In the genomic region with DNA sequence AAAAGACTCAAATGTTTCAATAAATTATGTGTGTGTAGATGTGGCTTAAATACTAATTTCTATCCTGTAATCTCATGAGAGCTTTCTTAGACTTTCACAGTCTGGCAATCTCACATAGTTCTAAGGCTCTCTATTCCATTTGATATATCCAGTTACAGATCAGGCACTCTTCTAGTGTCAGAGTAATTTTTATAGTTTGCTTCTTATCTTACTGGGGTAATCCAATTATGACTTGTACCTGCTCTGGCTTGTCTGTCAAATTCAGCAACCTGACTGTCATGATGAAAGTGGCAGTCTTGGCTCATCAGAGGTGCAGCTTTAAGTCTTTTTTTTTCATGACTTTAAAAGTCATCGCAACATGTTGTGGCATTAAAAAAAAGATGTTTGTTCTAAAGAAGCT, we compare ENCODE assay signal across 24 cellular contexts.
DNase-seq lines count a peak whose midpoint lies in the region; ATAC-seq, FAIRE-seq and TF ChIP-seq lines count a peak whose summit lies in the region.
"Had no signal": no experiment of that assay in that cellular context is flagged by ENCODE, and none has a peak within 500 bp of the region (broad histone marks: within the 10 kb centered on the region; RNA-seq: fewer than 3 reads in every experiment).

No MANE protein-coding gene starts in this region.

- TF ChIP-seq CTCF in HEK293 (tag by site-specific recombination; IDR thresholded peaks at IDR 0.05) (no peak), bronchial epithelial cell (IDR thresholded peaks at IDR 0.05; ENCODE audit: insufficient read depth, low read length, severe bottlenecking) (no peak)

- no peak for FAIRE-seq in bronchial epithelial cell (lab: Jason Lieb, UNC)
- FAIRE-seq: A204.1, GM12878, GM19239, H1 had no signal

- no peak overlapping the region for H3K27ac ChIP-seq in HEK293 (ENCODE audit: extremely low read depth, low read depth, low read length)
- H3K27ac ChIP-seq: 22Rv1, BLaER1, C4-2B, GM23248 had no signal

- no peak overlapping the region for H3K4me3 ChIP-seq in HEK293 (ENCODE audit: low read depth, low read length)
- no peak overlapping the region for H3K4me3 ChIP-seq in bronchial epithelial cell (ENCODE audit: low read depth, low read length)
- H3K4me3 ChIP-seq: BLaER1, GM12878, GM23248 had no signal

- H3K36me3 ChIP-seq in HEK293 (ENCODE audit: control insufficient read depth in 2 of 2, insufficient read depth in 1 of 2, low read length in 2 of 2) (no peaks in the 10 kb centered on the region), bronchial epithelial cell (ENCODE audit: control insufficient read depth, insufficient read depth, low read length) (no peaks in the 10 kb centered on the region)
- H3K36me3 ChIP-seq: BLaER1 had no signal

- no peak for ATAC-seq in HG03520 (IDR thresholded peaks at IDR 0.05; ENCODE audit: unreplicated experiment)
- ATAC-seq: CD8-positive, alpha-beta T cell; GM12878 had no signal

- DNase-seq in NCI-H2171 treated with DMSO at 0.1 percent for 48 hours (lab: John Stamatoyannopoulos, UW) (peak; percentile 60), NCI-H2171 (lab: John Stamatoyannopoulos, UW) (no peak), NCI-H524 (lab: John Stamatoyannopoulos, UW) (peak; percentile 2 to 65), bronchial epithelial cell (ENCODE audit: low read depth) (peak; percentile 30), T-helper 1 cell (no peak), DMS153 (lab: John Stamatoyannopoulos, UW) (no peak)
- DNase-seq: Caco-2; CD4-positive, CD25-positive, alpha-beta regulatory T cell; CD8-positive, alpha-beta T cell; DMS79; EL; GDM1; GM23248; H7; HCEC 1CT had no signal

- CTCF ChIA-PET in HEK293 (lab: Yijun Ruan, JAX): no interaction called here

- no peaks in the 10 kb centered on the region for H3K27me3 ChIP-seq in bronchial epithelial cell (ENCODE audit: control insufficient read depth, insufficient read depth, low read length)
- H3K27me3 ChIP-seq: BLaER1 had no signal

- POLR2A ChIA-PET in HEK293 (lab: Yijun Ruan, JAX): no interaction called here

- no peaks in the 10 kb centered on the region for H3K4me1 ChIP-seq in HEK293 (ENCODE audit: control insufficient read depth, insufficient read depth, low read length)
- H3K4me1 ChIP-seq: BLaER1, Caco-2 had no signal

- H3K9me3 ChIP-seq in HEK293 (ENCODE audit: control insufficient read depth, insufficient read depth, low read depth, low read length): no peaks in the 10 kb centered on the region
- H3K9me3 ChIP-seq: Caco-2 had no signal

TF ChIP-seq in HEK293, 187 proteins besides CTCF, POLR2A, EP300 and RAD21:
- TF ChIP-seq ZNF549 (tag by site-specific recombination; IDR thresholded peaks at IDR 0.05): 0 out of 2 replicates have a peak, but pooled peaks have one; percentile 9
- TF ChIP-seq, protein P1, sequence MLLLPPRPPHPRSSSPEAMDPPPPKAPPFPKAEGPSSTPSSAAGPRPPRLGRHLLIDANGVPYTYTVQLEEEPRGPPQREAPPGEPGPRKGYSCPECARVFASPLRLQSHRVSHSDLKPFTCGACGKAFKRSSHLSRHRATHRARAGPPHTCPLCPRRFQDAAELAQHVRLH (tag by site-specific recombination; IDR thresholded peaks at IDR 0.05): 0 out of 2 replicates have a peak, but pooled peaks have one; percentile 25
- TF ChIP-seq ZNF768 (tag by site-specific recombination; IDR thresholded peaks at IDR 0.05): no peak
- TF ChIP-seq, protein P2, sequence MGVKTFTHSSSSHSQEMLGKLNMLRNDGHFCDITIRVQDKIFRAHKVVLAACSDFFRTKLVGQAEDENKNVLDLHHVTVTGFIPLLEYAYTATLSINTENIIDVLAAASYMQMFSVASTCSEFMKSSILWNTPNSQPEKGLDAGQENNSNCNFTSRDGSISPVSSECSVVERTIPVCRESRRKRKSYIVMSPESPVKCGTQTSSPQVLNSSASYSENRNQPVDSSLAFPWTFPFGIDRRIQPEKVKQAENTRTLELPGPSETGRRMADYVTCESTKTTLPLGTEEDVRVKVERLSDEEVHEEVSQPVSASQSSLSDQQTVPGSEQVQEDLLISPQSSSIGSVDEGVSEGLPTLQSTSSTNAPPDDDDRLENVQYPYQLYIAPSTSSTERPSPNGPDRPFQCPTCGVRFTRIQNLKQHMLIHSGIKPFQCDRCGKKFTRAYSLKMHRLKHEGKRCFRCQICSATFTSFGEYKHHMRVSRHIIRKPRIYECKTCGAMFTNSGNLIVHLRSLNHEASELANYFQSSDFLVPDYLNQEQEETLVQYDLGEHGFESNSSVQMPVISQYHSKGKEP (tag by site-specific recombination; IDR thresholded peaks at IDR 0.05): no peak
- no peak for TF ChIP-seq SETDB1 (IDR thresholded peaks at IDR 0.05; ENCODE audit: insufficient read length, low read length)
- no peak for TF ChIP-seq ZFHX2 (tag by site-specific recombination; conservative IDR thresholded peaks at IDR 0.05)
- no peak for TF ChIP-seq ZNF548 (tag by site-specific recombination; IDR thresholded peaks at IDR 0.05)

Comparison
In these comparisons a context has a peak if more than half of its experiments do, and no peak if none do; other contexts are left out.
1. DNase-seq: peak in NCI-H2171 treated with DMSO at 0.1 percent for 48 hours (single experiment), NCI-H524 (2 of 2) and bronchial epithelial cell (single experiment); none in NCI-H2171 (single experiment), T-helper 1 cell (0 of 5) and DMS153 (single experiment).